ENCODE assay signal across 8 cellular contexts in the genomic region with DNA sequence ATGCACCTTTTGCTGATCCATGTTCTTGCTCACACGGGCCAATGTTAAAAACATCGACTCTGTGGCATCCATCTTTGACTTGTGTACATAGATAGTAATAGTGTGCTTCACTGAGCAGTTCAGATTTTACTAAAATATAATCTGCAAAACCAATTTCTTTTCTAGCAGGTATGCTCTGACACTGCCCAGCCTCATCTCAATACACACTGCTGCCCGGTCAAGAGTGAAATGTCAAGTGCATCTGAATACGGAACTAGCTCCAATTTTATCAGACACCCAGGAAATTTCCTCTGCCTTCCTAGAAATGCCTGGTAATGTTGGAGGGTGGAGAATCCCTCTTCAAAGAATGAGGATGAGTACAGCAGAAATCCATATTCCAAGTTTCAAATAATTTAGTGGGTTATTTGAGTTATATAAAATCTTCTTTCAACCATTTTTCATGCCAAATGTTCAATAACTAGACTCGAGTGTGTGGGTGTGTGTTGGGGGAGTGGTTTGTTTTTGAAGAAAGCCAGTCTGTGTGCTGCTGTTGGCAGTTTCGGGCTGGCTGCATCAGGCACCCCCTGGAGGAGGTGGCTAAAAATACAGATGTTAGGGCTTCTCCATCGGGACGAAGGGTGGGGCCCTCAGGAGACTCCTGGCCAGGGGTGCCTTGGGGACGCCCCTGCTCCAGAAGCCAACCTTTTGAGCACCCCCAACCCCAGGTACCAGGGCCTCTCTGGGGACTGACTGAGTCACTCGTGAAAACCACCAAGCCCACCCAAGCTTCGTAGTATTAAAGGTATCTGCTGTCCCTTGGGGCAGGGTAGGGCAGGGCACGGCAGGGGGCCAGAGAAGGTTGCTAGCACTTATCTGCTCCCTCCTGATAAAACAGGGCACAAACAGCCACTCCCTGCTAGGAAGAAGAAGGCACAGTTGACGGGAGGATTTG. TPM values are rescaled to one million over a fixed set of nuclear protein-coding genes. Genes with fewer than 3 reads are reported as not detected.
A peak's percentile ranks its signal among the peaks of the same experiment; 100 is the strongest.
DNase-seq lines count a peak whose midpoint lies in the region; ATAC-seq, FAIRE-seq and TF ChIP-seq lines count a peak whose summit lies in the region.

No MANE protein-coding gene starts in this region.

- H3K27me3 Mint-ChIP-seq in GM23338 (ENCODE audit: insufficient read depth, low read depth, poor library complexity), result peaks cover 22% of the 10 kb centered on the region

- H3K9me3 ChIP-seq in small intestine (ENCODE audit: control insufficient read depth, low read depth), result no peaks in the 10 kb centered on the region

- peak; percentile 77 for DNase-seq in AG20443 (ENCODE audit: low spot score)
- peak; percentile 81 for DNase-seq in GM23338 (ENCODE audit: low spot score)
- peak; percentile 34 for DNase-seq in UCSD-AML1 (lab: John Stamatoyannopoulos, UW; ENCODE audit: unreplicated experiment)
- peak; percentile 53 for DNase-seq in left cardiac atrium
- DNase-seq in small intestine, result peak; percentile 61
- no peak for DNase-seq in NCI-H2081 (lab: John Stamatoyannopoulos, UW)

- peaks cover 80% of the 10 kb centered on the region for H3K36me3 Mint-ChIP-seq in GM23338 (ENCODE audit: low read depth)

- WGBS in small intestine, 3 donors, result 20 to 36% (median 25%) methylated on average over 13 of the region's 13 CpGs

- FAIRE-seq in small intestine (lab: Jason Lieb, UNC), result no peak

- intact Hi-C loops in left cardiac atrium (cut with DNase I), result loop anchor here in 1 of 2 donors (5.0 kb wide), 1 partner anchor 53 kb away; no protein-coding TSS in a partner anchor

- peak overlapping the region; percentile 50 for H3K4me3 Mint-ChIP-seq in GM23338

- peak overlapping the region; percentile 69 for H3K4me2 ChIP-seq in GM23338

- no peaks in the 10 kb centered on the region; the same call in 2 of the 3 replicates for H3K9me3 Mint-ChIP-seq in GM23338

- ATAC-seq in GM23338 (peak; percentile 66), left cardiac atrium (peak; percentile 57 to 59), GM19455 (IDR thresholded peaks at IDR 0.05; ENCODE audit: unreplicated experiment) (no peak), HG02970 (IDR thresholded peaks at IDR 0.05; ENCODE audit: low FRiP score, unreplicated experiment) (no peak)

- peaks cover 96% of the 10 kb centered on the region for H4K20me1 ChIP-seq in GM23338 (replicated peaks; ENCODE audit: insufficient read depth)

- peaks cover 87% of the 10 kb centered on the region for H3K4me1 Mint-ChIP-seq in GM23338

- no peaks in the 10 kb centered on the region for H3K27me3 ChIP-seq in GM23338 (ENCODE audit: insufficient read depth)
- H3K27me3 ChIP-seq in small intestine (ENCODE audit: control insufficient read depth in 2 of 2, insufficient read depth in 2 of 2, low read length in 2 of 2), result no peaks in the 10 kb centered on the region

- peak; percentile 55 for TF ChIP-seq CTCF in GM23338 (conservative IDR thresholded peaks at IDR 0.05; ENCODE audit: low read depth in 2 of 2)

- no peaks in the 10 kb centered on the region for H3K36me3 ChIP-seq in GM23338 (ENCODE audit: insufficient read depth)
- H3K36me3 ChIP-seq in small intestine (ENCODE audit: control insufficient read depth in 2 of 2, insufficient read depth in 2 of 2, low read length in 2 of 2), result no peaks in the 10 kb centered on the region

- H3K27ac Mint-ChIP-seq in GM23338, result peak overlapping the region; percentile 78

- peak overlapping the region; percentile 72 for H3K27ac ChIP-seq in GM23338 (ENCODE audit: low read depth)
- H3K27ac ChIP-seq in small intestine (ENCODE audit: low read depth in 1 of 2, low read length in 1 of 2), result peak overlapping the region in 1 of 2 donors; percentile 36

- peaks cover 25% of the 10 kb centered on the region for H3F3A ChIP-seq in GM23338 (replicated peaks; ENCODE audit: low read depth)

- H3K4me1 ChIP-seq in GM23338 (ENCODE audit: insufficient read depth) (peaks cover 93% of the 10 kb centered on the region), small intestine (ENCODE audit: control insufficient read depth in 2 of 2, insufficient read depth in 1 of 2, low read depth in 1 of 2, low read length in 1 of 2) (peaks cover 7 to 21% of the 10 kb centered on the region in 2 donors)

- H2AFZ ChIP-seq in GM23338, result no peak overlapping the region

- H3K79me2 ChIP-seq in GM23338 (replicated peaks; ENCODE audit: insufficient read depth), result peaks cover 100% of the 10 kb centered on the region

- H3K4me3 ChIP-seq in GM23338, result peak overlapping the region; percentile 27; the same call in 1 of the 2 replicates
- H3K4me3 ChIP-seq in small intestine (ENCODE audit: low read depth in 1 of 2, low read length in 2 of 2), result no peak overlapping the region

- no peaks in the 10 kb centered on the region for H3K9me2 ChIP-seq in GM23338 (ENCODE audit: insufficient read depth)

TF ChIP-seq in GM23338, 12 proteins besides CTCF, POLR2A, EP300 and RAD21:
- 0 out of 2 replicates have a peak, but pooled peaks have one; percentile 5 for TF ChIP-seq POLR2AphosphoS5 (IDR thresholded peaks at IDR 0.05; ENCODE audit: low read depth)
- TF ChIP-seq, protein P1, sequence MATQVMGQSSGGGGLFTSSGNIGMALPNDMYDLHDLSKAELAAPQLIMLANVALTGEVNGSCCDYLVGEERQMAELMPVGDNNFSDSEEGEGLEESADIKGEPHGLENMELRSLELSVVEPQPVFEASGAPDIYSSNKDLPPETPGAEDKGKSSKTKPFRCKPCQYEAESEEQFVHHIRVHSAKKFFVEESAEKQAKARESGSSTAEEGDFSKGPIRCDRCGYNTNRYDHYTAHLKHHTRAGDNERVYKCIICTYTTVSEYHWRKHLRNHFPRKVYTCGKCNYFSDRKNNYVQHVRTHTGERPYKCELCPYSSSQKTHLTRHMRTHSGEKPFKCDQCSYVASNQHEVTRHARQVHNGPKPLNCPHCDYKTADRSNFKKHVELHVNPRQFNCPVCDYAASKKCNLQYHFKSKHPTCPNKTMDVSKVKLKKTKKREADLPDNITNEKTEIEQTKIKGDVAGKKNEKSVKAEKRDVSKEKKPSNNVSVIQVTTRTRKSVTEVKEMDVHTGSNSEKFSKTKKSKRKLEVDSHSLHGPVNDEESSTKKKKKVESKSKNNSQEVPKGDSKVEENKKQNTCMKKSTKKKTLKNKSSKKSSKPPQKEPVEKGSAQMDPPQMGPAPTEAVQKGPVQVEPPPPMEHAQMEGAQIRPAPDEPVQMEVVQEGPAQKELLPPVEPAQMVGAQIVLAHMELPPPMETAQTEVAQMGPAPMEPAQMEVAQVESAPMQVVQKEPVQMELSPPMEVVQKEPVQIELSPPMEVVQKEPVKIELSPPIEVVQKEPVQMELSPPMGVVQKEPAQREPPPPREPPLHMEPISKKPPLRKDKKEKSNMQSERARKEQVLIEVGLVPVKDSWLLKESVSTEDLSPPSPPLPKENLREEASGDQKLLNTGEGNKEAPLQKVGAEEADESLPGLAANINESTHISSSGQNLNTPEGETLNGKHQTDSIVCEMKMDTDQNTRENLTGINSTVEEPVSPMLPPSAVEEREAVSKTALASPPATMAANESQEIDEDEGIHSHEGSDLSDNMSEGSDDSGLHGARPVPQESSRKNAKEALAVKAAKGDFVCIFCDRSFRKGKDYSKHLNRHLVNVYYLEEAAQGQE (IDR thresholded peaks at IDR 0.05; ENCODE audit: unreplicated experiment), result no peak
TF ChIP-seq in GM23338: peak in this region for 1.

RNA-seq across cellular contexts. Expression of a gene that starts 15.4 kb away (rescaled TPM):
- 233 and 265 TPM in 2 replicates for total RNA-seq in GM23338 (2014; rRNA removed; shearing (Covaris generic))
- polyA plus RNA-seq in GM23338 (2016; fragmentation: Nextera tagmentation; extraction: Ambion mirVana) (133 and 138 TPM in 2 replicates), small intestine (10 to 100 TPM; 38.1 to 52.6 (median 45.6) TPM)
- 10 to 100 TPM; 30.8 to 36.8 TPM for total RNA-seq in left cardiac atrium

Comparison
In these comparisons a context has a peak if more than half of its experiments do, and no peak if none do; other contexts are left out.
1. DNase-seq: peak in AG20443 (single experiment), GM23338 (single experiment), UCSD-AML1 (single experiment), left cardiac atrium (single experiment) and small intestine (single experiment); none in NCI-H2081 (0 of 2).
2. ATAC-seq: peak in GM23338 (single experiment) and left cardiac atrium (2 of 2); none in GM19455 (single experiment) and HG02970 (single experiment).